Comparison of ENCODE assay signal across 12 cellular contexts in the genomic region with DNA sequence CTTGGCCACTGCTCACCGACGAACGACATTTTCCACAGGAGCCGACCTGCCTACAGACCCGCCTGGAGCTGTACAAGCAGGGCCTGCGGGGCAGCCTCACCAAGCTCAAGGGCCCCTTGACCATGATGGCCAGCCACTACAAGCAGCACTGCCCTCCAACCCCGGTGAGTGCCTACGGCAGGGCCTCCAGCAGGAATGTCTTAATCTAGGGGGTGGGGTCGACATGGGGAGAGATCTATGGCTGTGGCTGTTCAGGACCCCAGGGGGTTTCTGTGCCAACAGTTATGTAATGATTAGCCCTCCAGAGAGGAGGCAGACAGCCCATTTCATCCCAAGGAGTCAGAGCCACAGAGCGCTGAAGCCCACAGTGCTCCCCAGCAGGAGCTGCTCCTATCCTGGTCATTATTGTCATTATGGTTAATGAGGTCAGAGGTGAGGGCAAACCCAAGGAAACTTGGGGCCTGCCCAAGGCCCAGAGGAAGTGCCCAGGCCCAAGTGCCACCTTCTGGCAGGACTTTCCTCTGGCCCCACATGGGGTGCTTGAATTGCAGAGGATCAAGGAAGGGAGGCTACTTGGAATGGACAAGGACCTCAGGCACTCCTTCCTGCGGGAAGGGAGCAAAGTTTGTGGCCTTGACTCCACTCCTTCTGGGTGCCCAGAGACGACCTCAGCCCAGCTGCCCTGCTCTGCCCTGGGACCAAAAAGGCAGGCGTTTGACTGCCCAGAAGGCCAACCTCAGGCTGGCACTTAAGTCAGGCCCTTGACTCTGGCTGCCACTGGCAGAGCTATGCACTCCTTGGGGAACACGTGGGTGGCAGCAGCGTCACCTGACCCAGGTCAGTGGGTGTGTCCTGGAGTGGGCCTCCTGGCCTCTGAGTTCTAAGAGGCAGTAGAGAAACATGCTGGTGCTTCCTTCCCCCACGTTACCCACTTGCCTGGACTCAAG. TPM values are rescaled to one million over a fixed set of nuclear protein-coding genes. Genes with fewer than 3 reads are reported as not detected.
A peak's percentile ranks its signal among the peaks of the same experiment; 100 is the strongest.
DNase-seq lines count a peak whose midpoint lies in the region; ATAC-seq and TF ChIP-seq lines count a peak whose summit lies in the region.
"Had no signal": no experiment of that assay in that cellular context is flagged by ENCODE, and none has a peak within 500 bp of the region (broad histone marks: within the 10 kb centered on the region; RNA-seq: fewer than 3 reads in every experiment).

No MANE protein-coding gene starts in this region.

- H2BK5ac ChIP-seq in IMR-90 (ENCODE audit: low read depth, low read length, poor library complexity, severe bottlenecking): no peak overlapping the region
- peak overlapping the region; percentile 59 for H2BK5ac ChIP-seq in mesenchymal stem cell (ENCODE audit: low read depth, low read length, poor library complexity, severe bottlenecking)

- TF ChIP-seq CTCF in IMR-90 (conservative IDR thresholded peaks at IDR 0.05; ENCODE audit: low read depth, low read length) (no peak), glutamatergic neuron (IDR thresholded peaks at IDR 0.05; ENCODE audit: partially characterized antibody, unreplicated experiment) (no peak)
- TF ChIP-seq CTCF in activated CD8-positive, alpha-beta T cell treated with anti-CD3 and anti-CD28 coated beads for 36 hours (IDR thresholded peaks at IDR 0.05): no peak

- no peak for TF ChIP-seq RAD21 in IMR-90 (IDR thresholded peaks at IDR 0.05; ENCODE audit: low read length)

- H3K18ac ChIP-seq in IMR-90 (ENCODE audit: low read depth, low read length) (no peak overlapping the region), mesenchymal stem cell (ENCODE audit: low read depth in 1 of 2, low read length in 2 of 2) (no peak overlapping the region)

- H2AK5ac ChIP-seq in IMR-90 (ENCODE audit: low read depth, low read length) (peak overlapping the region; percentile 71), mesenchymal stem cell (ENCODE audit: low read length, severe bottlenecking) (no peak overlapping the region)

- CTCF ChIA-PET in IMR-90 (lab: Yijun Ruan, JAX): interaction anchor here (0.5 to 1.1 kb wide), 2 partner anchors 115 to 203 kb away, joined by 3 read pairs; no protein-coding TSS in a partner anchor
- CTCF ChIA-PET in activated CD8-positive, alpha-beta T cell treated with anti-CD3 and anti-CD28 coated beads for 36 hours (lab: Charles Lee): interaction anchor here (0.8 to 4.0 kb wide), 5 partner anchors 10 to 163 kb away, joined by 3 to 10 read pairs (median 7); no protein-coding TSS in a partner anchor

- BruUV-seq in IMR-90 (replicated peaks; lab: Mats Ljungman, UMichigan): no TSS peak

- H4K5ac ChIP-seq in IMR-90 (ENCODE audit: low read depth, low read length): no peak overlapping the region

- peaks cover 20% of the 10 kb centered on the region for H3K36me3 Mint-ChIP-seq in activated CD8-positive, alpha-beta T cell treated with anti-CD3 and anti-CD28 coated beads for 36 hours (ENCODE audit: low read depth)
- no peaks in the 10 kb centered on the region for H3K36me3 Mint-ChIP-seq in glutamatergic neuron (ENCODE audit: unreplicated experiment)

- H3K4ac ChIP-seq in IMR-90 (ENCODE audit: low read depth, low read length): peak overlapping the region; percentile 29
- H3K4ac ChIP-seq in mesenchymal stem cell (ENCODE audit: low read depth in 1 of 2, low read length in 2 of 2): no peak overlapping the region

- dilution Hi-C loops in IMR-90 (cut with HindIII; ENCODE audit: low sequenced_read_pairs, unreplicated experiment): no loop called here

- in situ Hi-C loops in IMR-90 (cut with MboI; ENCODE audit: low sequenced_read_pairs): loop anchor here (25.0 kb wide), 1 partner anchor 412 kb away; a partner anchor contains a TSS

- H3K27ac ChIP-seq in IMR-90 (ENCODE audit: insufficient read depth, low read length) (no peak overlapping the region), mesenchymal stem cell (ENCODE audit: low read length, poor library complexity, severe bottlenecking) (no peak overlapping the region)
- H3K27ac ChIP-seq: cardiac muscle cell had no signal

- H3K9me3 ChIP-seq in IMR-90 (ENCODE audit: control insufficient read depth, insufficient read depth, low read length) (no peaks in the 10 kb centered on the region), mesenchymal stem cell (ENCODE audit: control insufficient read depth, low read length) (no peaks in the 10 kb centered on the region)

- H2AFZ ChIP-seq in IMR-90 (replicated peaks; ENCODE audit: low read length, poor library complexity): peak overlapping the region; percentile 36
- H2AFZ ChIP-seq in mesenchymal stem cell (ENCODE audit: low read depth, low read length): no peak overlapping the region

- H3K9ac ChIP-seq in IMR-90 (ENCODE audit: low read depth, low read length) (no peak overlapping the region), mesenchymal stem cell (ENCODE audit: low read length) (no peak overlapping the region)

- peak overlapping the region; percentile 74 for H3K4me3 Mint-ChIP-seq in activated CD8-positive, alpha-beta T cell treated with anti-CD3 and anti-CD28 coated beads for 36 hours
- H3K4me3 Mint-ChIP-seq in glutamatergic neuron (ENCODE audit: unreplicated experiment): no peak overlapping the region

- peak overlapping the region; percentile 81; the same call in 1 of the 3 replicates for H2BK15ac ChIP-seq in IMR-90 (ENCODE audit: low read depth, low read length)
- peak overlapping the region; percentile 48 for H2BK15ac ChIP-seq in mesenchymal stem cell (ENCODE audit: low read depth, poor library complexity, severe bottlenecking)

- no peak overlapping the region for H4K91ac ChIP-seq in IMR-90 (ENCODE audit: insufficient read depth, low read depth, low read length)
- no peak overlapping the region for H4K91ac ChIP-seq in mesenchymal stem cell (ENCODE audit: low read length)

- H2BK120ac ChIP-seq in IMR-90 (ENCODE audit: low read depth, low read length): 0 out of 2 replicates have a peak overlapping the region, but pooled peaks have one; percentile 30
- no peak overlapping the region for H2BK120ac ChIP-seq in mesenchymal stem cell (ENCODE audit: low read depth, low read length)

- no peaks in the 10 kb centered on the region for H3K27me3 ChIP-seq in IMR-90 (ENCODE audit: control insufficient read depth, insufficient read depth, low read length)
- H3K27me3 ChIP-seq in mesenchymal stem cell (ENCODE audit: control insufficient read depth in 1 of 2, insufficient read depth in 1 of 2, low read length in 2 of 2): no peaks in the 10 kb centered on the region
- H3K27me3 ChIP-seq: cardiac muscle cell had no signal

- H3K36me3 ChIP-seq in IMR-90 (ENCODE audit: control insufficient read depth, insufficient read depth, low read length) (no peaks in the 10 kb centered on the region), mesenchymal stem cell (ENCODE audit: control insufficient read depth in 1 of 2, insufficient read depth in 2 of 2, low read depth in 1 of 2, low read length in 2 of 2) (no peaks in the 10 kb centered on the region)
- H3K36me3 ChIP-seq: cardiac muscle cell had no signal

- TF ChIP-seq POLR2A in IMR-90 (IDR thresholded peaks at IDR 0.05; ENCODE audit: low read depth, low read length): no peak

- no peak for ATAC-seq in IMR-90 (ENCODE audit: low read depth)
- ATAC-seq in activated CD8-positive, alpha-beta T cell treated with anti-CD3 and anti-CD28 coated beads for 36 hours: peak; percentile 50

- H3K79me1 ChIP-seq in IMR-90 (ENCODE audit: low read depth in 1 of 2, low read length in 2 of 2): no peaks in the 10 kb centered on the region
- H3K79me1 ChIP-seq in mesenchymal stem cell (replicated peaks; ENCODE audit: low read length, poor library complexity, severe bottlenecking): no peaks in the 10 kb centered on the region

- H3K4me1 Mint-ChIP-seq in activated CD8-positive, alpha-beta T cell treated with anti-CD3 and anti-CD28 coated beads for 36 hours (ENCODE audit: low read depth): peaks cover 68% of the 10 kb centered on the region
- H3K4me1 Mint-ChIP-seq in glutamatergic neuron (ENCODE audit: low read depth, unreplicated experiment): no peaks in the 10 kb centered on the region

- H2AK9ac ChIP-seq in IMR-90 (replicated peaks; ENCODE audit: low read depth, low read length, poor library complexity): peak overlapping the region; percentile 40

- POLR2A ChIA-PET in IMR-90 (lab: Charles Lee; ENCODE audit: unreplicated experiment): no interaction called here
- POLR2A ChIA-PET in activated CD8-positive, alpha-beta T cell treated with anti-CD3 and anti-CD28 coated beads for 36 hours (lab: Charles Lee): interaction anchor here (0.6 to 2.1 kb wide), 2 partner anchors 55 to 88 kb away, joined by 3 to 4 read pairs; no protein-coding TSS in a partner anchor

- peak overlapping the region; percentile 80 for H3K27ac Mint-ChIP-seq in activated CD8-positive, alpha-beta T cell treated with anti-CD3 and anti-CD28 coated beads for 36 hours
- no peak overlapping the region for H3K27ac Mint-ChIP-seq in glutamatergic neuron (ENCODE audit: unreplicated experiment)

- DNase-seq in ELF-1 (ENCODE audit: low read depth, low spot score) (peak; percentile 14), IMR-90 (no peak), mesenchymal stem cell (no peak), Kasumi-1 (lab: John Stamatoyannopoulos, UW) (no peak), anterior cingulate cortex (lab: John Stamatoyannopoulos, UW) (no peak), SK-N-DZ (ENCODE audit: low spot score) (no peak), glutamatergic neuron (no peak)
- peak; percentile 78 for DNase-seq in activated CD8-positive, alpha-beta T cell treated with anti-CD3 and anti-CD28 coated beads for 36 hours
- DNase-seq: erythroblast, KBM-7, retina had no signal

- intact Hi-C loops in IMR-90 (cut with micrococcal nuclease): no loop called here
- intact Hi-C loops in activated CD8-positive, alpha-beta T cell treated with anti-CD3 and anti-CD28 coated beads for 36 hours (cut with micrococcal nuclease): loop anchor here (2.0 to 5.0 kb wide), 2 partner anchors 24 to 37 kb away; no protein-coding TSS in a partner anchor

- no peak overlapping the region for H3K4me3 ChIP-seq in IMR-90 (ENCODE audit: insufficient read depth, low read depth, low read length)
- H3K4me3 ChIP-seq in mesenchymal stem cell (ENCODE audit: insufficient read depth in 1 of 2, low read depth in 1 of 2, low read length in 2 of 2): no peak overlapping the region
- H3K4me3 ChIP-seq: cardiac muscle cell had no signal

- no peak overlapping the region; the same call in 1 of the 2 replicates for H2BK20ac ChIP-seq in IMR-90 (ENCODE audit: low read depth, low read length)

- H3K9me1 ChIP-seq in IMR-90 (ENCODE audit: insufficient read depth, low read length): peaks cover 8% of the 10 kb centered on the region; the same call in 1 of the 2 replicates

- no peak overlapping the region for H2BK12ac ChIP-seq in mesenchymal stem cell (ENCODE audit: low read length in 2 of 2)

- H3K14ac ChIP-seq in IMR-90 (replicated peaks; ENCODE audit: low read depth, low read length): no peak overlapping the region
- H3K14ac ChIP-seq in mesenchymal stem cell (ENCODE audit: low read length in 2 of 2): no peak overlapping the region

- no peak overlapping the region for H3K56ac ChIP-seq in IMR-90 (ENCODE audit: extremely low read depth, insufficient read depth, low read length)

- H3K4me2 ChIP-seq in IMR-90 (ENCODE audit: low read depth, low read length) (no peak overlapping the region), mesenchymal stem cell (ENCODE audit: low read length, poor library complexity, severe bottlenecking) (no peak overlapping the region)

- no peaks in the 10 kb centered on the region for H3K9me3 Mint-ChIP-seq in activated CD8-positive, alpha-beta T cell treated with anti-CD3 and anti-CD28 coated beads for 36 hours
- H3K9me3 Mint-ChIP-seq in glutamatergic neuron (ENCODE audit: unreplicated experiment): peaks cover 9% of the 10 kb centered on the region

- H3K4me1 ChIP-seq in IMR-90 (ENCODE audit: control insufficient read depth, insufficient read depth, low read length): peaks cover 10% of the 10 kb centered on the region
- H3K4me1 ChIP-seq in mesenchymal stem cell (ENCODE audit: control insufficient read depth, insufficient read depth, low read depth, low read length): peaks cover 19% of the 10 kb centered on the region

- WGBS in IMR-90 (ENCODE audit: extremely low coverage in 2 of 2, insufficient read length in 1 of 2), 2 experiments: 96% methylated on average over 4 of the region's 16 CpGs; no CpG with 5 or more reads in 1 of the 2 experiments
- 85% methylated on average over 16 of the region's 16 CpGs for WGBS in mesenchymal stem cell

- H3K27me3 Mint-ChIP-seq in activated CD8-positive, alpha-beta T cell treated with anti-CD3 and anti-CD28 coated beads for 36 hours: no peaks in the 10 kb centered on the region
- peaks cover 8% of the 10 kb centered on the region for H3K27me3 Mint-ChIP-seq in glutamatergic neuron (ENCODE audit: unreplicated experiment)

- H4K8ac ChIP-seq in IMR-90 (ENCODE audit: low read depth in 2 of 2, low read length in 2 of 2) (peak overlapping the region in 1 of 2 experiments; percentile 35; a peak in 2 of 4 replicates), mesenchymal stem cell (ENCODE audit: low read length) (no peak overlapping the region)

- H3K23ac ChIP-seq in IMR-90 (ENCODE audit: low read depth, low read length) (no peak overlapping the region), mesenchymal stem cell (ENCODE audit: low read length in 2 of 2) (no peak overlapping the region)

- H4K20me1 ChIP-seq in IMR-90 (ENCODE audit: insufficient read depth, low read length): no peaks in the 10 kb centered on the region

RNA-seq across cellular contexts. Expression of a gene that starts 1.5 kb away (rescaled TPM):
- total RNA-seq in IMR-90 (2012; rRNA removed): not detected in 2 replicates
- 0.26 and 0.31 TPM in 2 replicates for polyA plus RNA-seq in IMR-90 (2012; rRNA removed)
- polyA plus RNA-seq in IMR-90 (2012; cell fraction: cytosol; rRNA removed): 0.31 and 1.2 TPM in 2 replicates
- 0.70 and 0.79 TPM in 2 replicates for polyA plus RNA-seq in IMR-90 (2012; cell fraction: nucleus; rRNA removed; ENCODE audit: low replicate concordance)
- 10 to 100 TPM; 61.5 to 64.1 TPM for total RNA-seq in activated CD8-positive, alpha-beta T cell treated with anti-CD3 and anti-CD28 coated beads for 36 hours
- not detected for polyA plus RNA-seq in mesenchymal stem cell (2013, experiment 1 of 2)
- polyA plus RNA-seq in mesenchymal stem cell (2013, experiment 2 of 2): not detected
- not detected in 2 replicates for polyA plus RNA-seq in SK-N-DZ (2014; cell fraction: cytosol; rRNA removed)
- polyA plus RNA-seq in SK-N-DZ (2014; cell fraction: nucleus; rRNA removed): not detected in 2 replicates
- not detected for total RNA-seq in glutamatergic neuron (ENCODE audit: unreplicated experiment)
- total RNA-seq: cardiac muscle cell had no signal
- polyA plus RNA-seq: cardiac muscle cell had no signal

RNA-seq across cellular contexts. Expression of a gene that starts 14.6 kb away (rescaled TPM):
- total RNA-seq in IMR-90 (2012; rRNA removed): not detected in 2 replicates
- not detected in 2 replicates for polyA plus RNA-seq in IMR-90 (2012; rRNA removed)
- not detected in 2 replicates for polyA plus RNA-seq in IMR-90 (2012; cell fraction: cytosol; rRNA removed)
- not detected in 2 replicates for polyA plus RNA-seq in IMR-90 (2012; cell fraction: nucleus; rRNA removed; ENCODE audit: low replicate concordance)
- under 1 TPM; 0.25 to 0.98 TPM for total RNA-seq in activated CD8-positive, alpha-beta T cell treated with anti-CD3 and anti-CD28 coated beads for 36 hours
- not detected for polyA plus RNA-seq in mesenchymal stem cell (2013, experiment 1 of 2)
- not detected for polyA plus RNA-seq in mesenchymal stem cell (2013, experiment 2 of 2)
- not detected in 2 replicates for polyA plus RNA-seq in SK-N-DZ (2014; cell fraction: cytosol; rRNA removed)
- polyA plus RNA-seq in SK-N-DZ (2014; cell fraction: nucleus; rRNA removed): not detected in 2 replicates
- not detected for total RNA-seq in glutamatergic neuron (ENCODE audit: unreplicated experiment)
- total RNA-seq: cardiac muscle cell had no signal
- polyA plus RNA-seq: cardiac muscle cell had no signal

Comparison
In these comparisons a context has a peak if more than half of its experiments do, and no peak if none do; other contexts are left out.
1. DNase-seq: peak in ELF-1 (single experiment) and activated CD8-positive, alpha-beta T cell treated with anti-CD3 and anti-CD28 coated beads for 36 hours (single experiment); none in IMR-90 (single experiment), mesenchymal stem cell (single experiment), Kasumi-1 (0 of 2), anterior cingulate cortex (0 of 58), SK-N-DZ (single experiment) and glutamatergic neuron (single experiment).
2. RNA of a gene that starts 1.5 kb away (total RNA-seq): 61.5 to 64.1 TPM in activated CD8-positive, alpha-beta T cell treated with anti-CD3 and anti-CD28 coated beads for 36 hours; not detected in IMR-90 and not detected in glutamatergic neuron (single experiment); every median in the first group is over 10 times any median in the second.